In the genomic region with DNA sequence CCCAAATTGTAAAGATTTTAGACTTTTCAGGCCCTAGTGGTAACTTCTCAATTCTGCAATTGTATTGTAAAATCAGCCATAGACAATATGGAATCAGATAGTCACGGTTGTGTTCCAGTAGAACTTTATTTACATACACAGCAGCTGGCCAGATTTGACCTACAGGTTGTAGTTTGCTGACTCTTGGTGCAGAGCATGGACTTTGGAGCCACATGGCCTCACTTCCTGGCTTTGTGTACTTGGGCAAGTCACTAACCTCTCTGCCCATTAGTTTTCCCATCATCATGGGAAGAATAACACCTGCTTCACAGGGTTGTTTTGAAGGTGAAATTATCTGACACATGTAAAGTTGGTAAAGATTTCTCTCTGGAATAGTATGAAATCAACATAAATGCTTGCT, we compare ENCODE assay signal across 1 cellular context.
TF ChIP-seq lines count a peak whose summit lies in the region.

No MANE protein-coding gene starts in this region.

TF ChIP-seq in HepG2, 621 proteins besides CTCF, POLR2A, EP300 and RAD21 (continued from another document and continues in another):
- TF ChIP-seq, protein P1, sequence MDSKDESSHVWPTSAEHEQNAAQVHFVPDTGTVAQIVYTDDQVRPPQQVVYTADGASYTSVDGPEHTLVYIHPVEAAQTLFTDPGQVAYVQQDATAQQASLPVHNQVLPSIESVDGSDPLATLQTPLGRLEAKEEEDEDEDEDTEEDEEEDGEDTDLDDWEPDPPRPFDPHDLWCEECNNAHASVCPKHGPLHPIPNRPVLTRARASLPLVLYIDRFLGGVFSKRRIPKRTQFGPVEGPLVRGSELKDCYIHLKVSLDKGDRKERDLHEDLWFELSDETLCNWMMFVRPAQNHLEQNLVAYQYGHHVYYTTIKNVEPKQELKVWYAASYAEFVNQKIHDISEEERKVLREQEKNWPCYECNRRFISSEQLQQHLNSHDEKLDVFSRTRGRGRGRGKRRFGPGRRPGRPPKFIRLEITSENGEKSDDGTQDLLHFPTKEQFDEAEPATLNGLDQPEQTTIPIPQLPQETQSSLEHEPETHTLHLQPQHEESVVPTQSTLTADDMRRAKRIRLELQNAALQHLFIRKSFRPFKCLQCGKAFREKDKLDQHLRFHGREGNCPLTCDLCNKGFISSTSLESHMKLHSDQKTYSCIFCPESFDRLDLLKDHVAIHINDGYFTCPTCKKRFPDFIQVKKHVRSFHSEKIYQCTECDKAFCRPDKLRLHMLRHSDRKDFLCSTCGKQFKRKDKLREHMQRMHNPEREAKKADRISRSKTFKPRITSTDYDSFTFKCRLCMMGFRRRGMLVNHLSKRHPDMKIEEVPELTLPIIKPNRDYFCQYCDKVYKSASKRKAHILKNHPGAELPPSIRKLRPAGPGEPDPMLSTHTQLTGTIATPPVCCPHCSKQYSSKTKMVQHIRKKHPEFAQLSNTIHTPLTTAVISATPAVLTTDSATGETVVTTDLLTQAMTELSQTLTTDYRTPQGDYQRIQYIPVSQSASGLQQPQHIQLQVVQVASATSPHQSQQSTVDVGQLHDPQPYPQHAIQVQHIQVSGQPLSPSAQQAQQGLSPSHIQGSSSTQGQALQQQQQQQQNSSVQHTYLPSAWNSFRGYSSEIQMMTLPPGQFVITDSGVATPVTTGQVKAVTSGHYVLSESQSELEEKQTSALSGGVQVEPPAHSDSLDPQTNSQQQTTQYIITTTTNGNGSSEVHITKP (CRISPR knock-in tag; IDR thresholded peaks at IDR 0.05; ENCODE audit: low read depth), result no peak
- TF ChIP-seq CEBPG (CRISPR knock-in tag; IDR thresholded peaks at IDR 0.05) (peak; percentile 11; the same call in 1 of the 2 replicates), PAF1 (CRISPR knock-in tag; IDR thresholded peaks at IDR 0.05) (no peak), JDP2 (CRISPR knock-in tag; IDR thresholded peaks at IDR 0.05; ENCODE audit: borderline replicate concordance) (no peak), ZKSCAN5 (CRISPR knock-in tag; IDR thresholded peaks at IDR 0.05) (no peak), ETV5 (CRISPR knock-in tag; IDR thresholded peaks at IDR 0.05; ENCODE audit: borderline replicate concordance) (peak; percentile 79), ZNF501 (CRISPR knock-in tag; IDR thresholded peaks at IDR 0.05) (no peak), ZSCAN12 (CRISPR knock-in tag; IDR thresholded peaks at IDR 0.05) (no peak), FOXA3 (CRISPR knock-in tag; IDR thresholded peaks at IDR 0.05) (peak; percentile 77), PHF8 (CRISPR knock-in tag; IDR thresholded peaks at IDR 0.05) (no peak), EZH2 (conservative IDR thresholded peaks at IDR 0.05; ENCODE audit: low read depth, low read length) (no peak), FOSL2 (CRISPR knock-in tag; IDR thresholded peaks at IDR 0.05) (peak; percentile 58), MIER2 (CRISPR knock-in tag; IDR thresholded peaks at IDR 0.05) (0 out of 2 replicates have a peak, but pooled peaks have one; percentile 23), WIZ (CRISPR knock-in tag; IDR thresholded peaks at IDR 0.05) (no peak), ZFP36 (IDR thresholded peaks at IDR 0.05; ENCODE audit: borderline replicate concordance, low read depth, low read length, partially characterized antibody) (no peak), ZNF292 (CRISPR knock-in tag; IDR thresholded peaks at IDR 0.05; ENCODE audit: borderline replicate concordance, low read depth) (no peak), RARA (CRISPR knock-in tag; IDR thresholded peaks at IDR 0.05) (peak; percentile 52)
- TF ChIP-seq, protein P2, sequence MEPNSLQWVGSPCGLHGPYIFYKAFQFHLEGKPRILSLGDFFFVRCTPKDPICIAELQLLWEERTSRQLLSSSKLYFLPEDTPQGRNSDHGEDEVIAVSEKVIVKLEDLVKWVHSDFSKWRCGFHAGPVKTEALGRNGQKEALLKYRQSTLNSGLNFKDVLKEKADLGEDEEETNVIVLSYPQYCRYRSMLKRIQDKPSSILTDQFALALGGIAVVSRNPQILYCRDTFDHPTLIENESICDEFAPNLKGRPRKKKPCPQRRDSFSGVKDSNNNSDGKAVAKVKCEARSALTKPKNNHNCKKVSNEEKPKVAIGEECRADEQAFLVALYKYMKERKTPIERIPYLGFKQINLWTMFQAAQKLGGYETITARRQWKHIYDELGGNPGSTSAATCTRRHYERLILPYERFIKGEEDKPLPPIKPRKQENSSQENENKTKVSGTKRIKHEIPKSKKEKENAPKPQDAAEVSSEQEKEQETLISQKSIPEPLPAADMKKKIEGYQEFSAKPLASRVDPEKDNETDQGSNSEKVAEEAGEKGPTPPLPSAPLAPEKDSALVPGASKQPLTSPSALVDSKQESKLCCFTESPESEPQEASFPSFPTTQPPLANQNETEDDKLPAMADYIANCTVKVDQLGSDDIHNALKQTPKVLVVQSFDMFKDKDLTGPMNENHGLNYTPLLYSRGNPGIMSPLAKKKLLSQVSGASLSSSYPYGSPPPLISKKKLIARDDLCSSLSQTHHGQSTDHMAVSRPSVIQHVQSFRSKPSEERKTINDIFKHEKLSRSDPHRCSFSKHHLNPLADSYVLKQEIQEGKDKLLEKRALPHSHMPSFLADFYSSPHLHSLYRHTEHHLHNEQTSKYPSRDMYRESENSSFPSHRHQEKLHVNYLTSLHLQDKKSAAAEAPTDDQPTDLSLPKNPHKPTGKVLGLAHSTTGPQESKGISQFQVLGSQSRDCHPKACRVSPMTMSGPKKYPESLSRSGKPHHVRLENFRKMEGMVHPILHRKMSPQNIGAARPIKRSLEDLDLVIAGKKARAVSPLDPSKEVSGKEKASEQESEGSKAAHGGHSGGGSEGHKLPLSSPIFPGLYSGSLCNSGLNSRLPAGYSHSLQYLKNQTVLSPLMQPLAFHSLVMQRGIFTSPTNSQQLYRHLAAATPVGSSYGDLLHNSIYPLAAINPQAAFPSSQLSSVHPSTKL (CRISPR knock-in tag; IDR thresholded peaks at IDR 0.05), result peak; percentile 57
- TF ChIP-seq, protein P3, sequence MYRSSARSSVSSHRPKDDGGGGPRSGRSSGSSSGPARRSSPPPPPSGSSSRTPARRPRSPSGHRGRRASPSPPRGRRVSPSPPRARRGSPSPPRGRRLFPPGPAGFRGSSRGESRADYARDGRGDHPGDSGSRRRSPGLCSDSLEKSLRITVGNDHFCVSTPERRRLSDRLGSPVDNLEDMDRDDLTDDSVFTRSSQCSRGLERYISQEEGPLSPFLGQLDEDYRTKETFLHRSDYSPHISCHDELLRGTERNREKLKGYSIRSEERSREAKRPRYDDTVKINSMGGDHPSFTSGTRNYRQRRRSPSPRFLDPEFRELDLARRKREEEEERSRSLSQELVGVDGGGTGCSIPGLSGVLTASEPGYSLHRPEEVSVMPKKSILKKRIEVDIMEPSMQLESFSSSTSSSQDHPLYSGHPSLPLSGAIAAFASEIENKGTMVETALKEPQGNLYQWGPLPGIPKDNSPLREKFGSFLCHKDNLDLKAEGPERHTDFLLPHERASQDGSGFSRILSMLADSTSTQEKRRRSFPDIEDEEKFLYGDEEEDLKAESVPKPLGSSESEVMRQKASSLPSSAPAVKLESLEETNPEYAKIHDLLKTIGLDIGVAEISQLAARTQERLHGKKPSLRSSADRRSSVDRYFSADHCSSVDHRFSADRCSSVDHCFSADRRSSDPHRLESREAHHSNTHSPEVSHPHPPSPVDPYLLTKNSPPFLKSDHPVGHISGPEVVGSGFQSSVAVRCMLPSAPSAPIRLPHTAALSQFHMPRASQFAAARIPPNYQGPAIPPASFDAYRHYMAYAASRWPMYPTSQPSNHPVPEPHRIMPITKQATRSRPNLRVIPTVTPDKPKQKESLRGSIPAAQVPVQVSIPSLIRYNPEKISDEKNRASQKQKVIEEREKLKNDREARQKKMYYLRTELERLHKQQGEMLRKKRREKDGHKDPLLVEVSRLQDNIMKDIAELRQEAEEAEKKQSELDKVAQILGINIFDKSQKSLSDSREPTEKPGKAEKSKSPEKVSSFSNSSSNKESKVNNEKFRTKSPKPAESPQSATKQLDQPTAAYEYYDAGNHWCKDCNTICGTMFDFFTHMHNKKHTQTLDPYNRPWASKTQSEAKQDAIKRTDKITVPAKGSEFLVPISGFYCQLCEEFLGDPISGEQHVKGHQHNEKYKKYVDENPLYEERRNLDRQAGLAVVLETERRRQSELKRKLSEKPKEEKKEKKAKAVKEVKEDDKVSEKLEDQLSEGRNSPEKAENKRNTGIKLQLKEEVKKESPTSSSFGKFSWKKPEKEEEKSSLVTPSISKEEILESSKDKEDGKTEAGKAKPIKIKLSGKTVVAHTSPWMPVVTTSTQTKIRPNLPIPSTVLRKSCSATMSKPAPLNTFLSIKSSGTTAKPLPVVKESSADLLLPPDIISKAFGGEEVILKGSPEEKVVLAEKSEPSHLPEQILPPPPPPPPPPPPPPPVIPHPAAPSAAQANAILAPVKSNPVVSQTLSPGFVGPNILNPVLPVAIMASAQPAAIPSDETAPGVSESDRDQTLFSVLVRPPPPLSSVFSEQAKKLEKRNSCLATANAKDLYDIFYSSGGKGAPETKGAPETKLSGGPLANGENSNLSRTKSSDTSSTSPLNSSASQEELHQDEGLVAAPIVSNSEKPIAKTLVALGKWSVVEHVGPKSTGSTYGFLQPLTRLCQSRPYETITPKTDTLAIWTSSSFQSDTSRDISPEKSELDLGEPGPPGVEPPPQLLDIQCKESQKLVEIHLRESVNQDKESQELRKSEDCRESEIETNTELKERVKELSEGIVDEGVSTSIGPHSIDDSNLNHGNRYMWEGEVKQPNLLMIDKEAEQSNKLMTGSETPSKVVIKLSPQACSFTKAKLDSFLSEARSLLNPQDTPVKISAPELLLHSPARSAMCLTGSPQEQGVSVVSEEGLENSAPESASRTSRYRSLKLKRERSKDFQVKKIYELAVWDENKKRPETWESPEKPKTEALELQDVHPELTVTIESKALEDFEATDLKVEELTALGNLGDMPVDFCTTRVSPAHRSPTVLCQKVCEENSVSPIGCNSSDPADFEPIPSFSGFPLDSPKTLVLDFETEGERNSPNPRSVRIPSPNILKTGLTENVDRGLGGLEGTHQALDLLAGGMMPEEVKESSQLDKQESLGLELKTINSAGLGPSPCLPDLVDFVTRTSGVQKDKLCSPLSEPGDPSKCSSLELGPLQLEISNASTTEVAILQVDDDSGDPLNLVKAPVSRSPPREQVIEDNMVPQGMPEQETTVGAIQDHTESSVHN (CRISPR knock-in tag; IDR thresholded peaks at IDR 0.05), result no peak
- TF ChIP-seq, protein P4, sequence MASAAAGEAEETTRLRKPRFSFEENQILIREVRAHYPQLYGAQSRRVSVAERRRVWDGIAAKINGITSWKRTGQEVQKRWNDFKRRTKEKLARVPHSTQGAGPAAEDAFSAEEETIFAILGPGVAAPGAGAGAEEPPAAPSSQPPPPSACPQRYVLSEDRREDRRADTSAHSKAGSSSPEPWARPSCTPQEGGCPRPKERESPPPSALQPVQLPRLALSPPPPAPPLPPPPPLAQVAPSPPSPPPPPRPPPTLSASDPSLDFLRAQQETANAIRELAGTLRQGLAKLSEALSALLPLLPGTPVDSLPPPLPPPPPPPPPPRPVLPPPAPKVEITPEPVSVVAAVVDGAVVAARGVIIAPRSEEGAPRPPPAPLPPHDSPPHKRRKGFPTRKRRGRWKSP (CRISPR knock-in tag; IDR thresholded peaks at IDR 0.05), result no peak
- TF ChIP-seq, protein P5, sequence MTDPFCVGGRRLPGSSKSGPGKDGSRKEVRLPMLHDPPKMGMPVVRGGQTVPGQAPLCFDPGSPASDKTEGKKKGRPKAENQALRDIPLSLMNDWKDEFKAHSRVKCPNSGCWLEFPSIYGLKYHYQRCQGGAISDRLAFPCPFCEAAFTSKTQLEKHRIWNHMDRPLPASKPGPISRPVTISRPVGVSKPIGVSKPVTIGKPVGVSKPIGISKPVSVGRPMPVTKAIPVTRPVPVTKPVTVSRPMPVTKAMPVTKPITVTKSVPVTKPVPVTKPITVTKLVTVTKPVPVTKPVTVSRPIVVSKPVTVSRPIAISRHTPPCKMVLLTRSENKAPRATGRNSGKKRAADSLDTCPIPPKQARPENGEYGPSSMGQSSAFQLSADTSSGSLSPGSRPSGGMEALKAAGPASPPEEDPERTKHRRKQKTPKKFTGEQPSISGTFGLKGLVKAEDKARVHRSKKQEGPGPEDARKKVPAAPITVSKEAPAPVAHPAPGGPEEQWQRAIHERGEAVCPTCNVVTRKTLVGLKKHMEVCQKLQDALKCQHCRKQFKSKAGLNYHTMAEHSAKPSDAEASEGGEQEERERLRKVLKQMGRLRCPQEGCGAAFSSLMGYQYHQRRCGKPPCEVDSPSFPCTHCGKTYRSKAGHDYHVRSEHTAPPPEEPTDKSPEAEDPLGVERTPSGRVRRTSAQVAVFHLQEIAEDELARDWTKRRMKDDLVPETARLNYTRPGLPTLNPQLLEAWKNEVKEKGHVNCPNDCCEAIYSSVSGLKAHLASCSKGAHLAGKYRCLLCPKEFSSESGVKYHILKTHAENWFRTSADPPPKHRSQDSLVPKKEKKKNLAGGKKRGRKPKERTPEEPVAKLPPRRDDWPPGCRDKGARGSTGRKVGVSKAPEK (CRISPR knock-in tag; IDR thresholded peaks at IDR 0.05; ENCODE audit: borderline replicate concordance), result no peak
- TF ChIP-seq, protein P6, sequence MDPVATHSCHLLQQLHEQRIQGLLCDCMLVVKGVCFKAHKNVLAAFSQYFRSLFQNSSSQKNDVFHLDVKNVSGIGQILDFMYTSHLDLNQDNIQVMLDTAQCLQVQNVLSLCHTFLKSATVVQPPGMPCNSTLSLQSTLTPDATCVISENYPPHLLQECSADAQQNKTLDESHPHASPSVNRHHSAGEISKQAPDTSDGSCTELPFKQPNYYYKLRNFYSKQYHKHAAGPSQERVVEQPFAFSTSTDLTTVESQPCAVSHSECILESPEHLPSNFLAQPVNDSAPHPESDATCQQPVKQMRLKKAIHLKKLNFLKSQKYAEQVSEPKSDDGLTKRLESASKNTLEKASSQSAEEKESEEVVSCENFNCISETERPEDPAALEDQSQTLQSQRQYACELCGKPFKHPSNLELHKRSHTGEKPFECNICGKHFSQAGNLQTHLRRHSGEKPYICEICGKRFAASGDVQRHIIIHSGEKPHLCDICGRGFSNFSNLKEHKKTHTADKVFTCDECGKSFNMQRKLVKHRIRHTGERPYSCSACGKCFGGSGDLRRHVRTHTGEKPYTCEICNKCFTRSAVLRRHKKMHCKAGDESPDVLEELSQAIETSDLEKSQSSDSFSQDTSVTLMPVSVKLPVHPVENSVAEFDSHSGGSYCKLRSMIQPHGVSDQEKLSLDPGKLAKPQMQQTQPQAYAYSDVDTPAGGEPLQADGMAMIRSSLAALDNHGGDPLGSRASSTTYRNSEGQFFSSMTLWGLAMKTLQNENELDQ (CRISPR knock-in tag; IDR thresholded peaks at IDR 0.05; ENCODE audit: borderline replicate concordance), result no peak
- TF ChIP-seq, protein P7, sequence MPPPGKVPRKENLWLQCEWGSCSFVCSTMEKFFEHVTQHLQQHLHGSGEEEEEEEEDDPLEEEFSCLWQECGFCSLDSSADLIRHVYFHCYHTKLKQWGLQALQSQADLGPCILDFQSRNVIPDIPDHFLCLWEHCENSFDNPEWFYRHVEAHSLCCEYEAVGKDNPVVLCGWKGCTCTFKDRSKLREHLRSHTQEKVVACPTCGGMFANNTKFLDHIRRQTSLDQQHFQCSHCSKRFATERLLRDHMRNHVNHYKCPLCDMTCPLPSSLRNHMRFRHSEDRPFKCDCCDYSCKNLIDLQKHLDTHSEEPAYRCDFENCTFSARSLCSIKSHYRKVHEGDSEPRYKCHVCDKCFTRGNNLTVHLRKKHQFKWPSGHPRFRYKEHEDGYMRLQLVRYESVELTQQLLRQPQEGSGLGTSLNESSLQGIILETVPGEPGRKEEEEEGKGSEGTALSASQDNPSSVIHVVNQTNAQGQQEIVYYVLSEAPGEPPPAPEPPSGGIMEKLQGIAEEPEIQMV (CRISPR knock-in tag; IDR thresholded peaks at IDR 0.05; ENCODE audit: low read depth), result no peak
